6 cellular contexts compared by ENCODE assay signal in the genomic region with DNA sequence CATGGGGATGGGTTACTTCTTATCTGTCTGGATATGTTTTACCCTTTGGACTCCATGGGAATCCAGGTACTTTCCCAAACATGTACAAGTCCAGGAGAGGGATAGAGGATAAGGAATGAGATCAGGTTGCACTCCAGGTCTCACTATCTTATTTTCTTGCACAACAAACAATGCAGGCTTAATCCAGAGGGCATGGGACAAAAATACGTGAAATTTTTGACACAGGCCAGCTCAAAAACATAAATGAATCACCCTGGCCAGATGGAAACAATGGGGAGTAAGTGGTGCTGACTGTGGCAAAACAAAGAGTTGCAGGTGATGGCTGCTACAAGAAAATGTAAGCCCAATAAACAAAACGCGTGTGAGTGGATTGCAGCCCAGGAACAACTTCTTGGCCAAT.
"Had no signal": no experiment of that assay in that cellular context is flagged by ENCODE, and none has a peak within 500 bp of the region (broad histone marks: within the 10 kb centered on the region; RNA-seq: fewer than 3 reads in every experiment).

No MANE protein-coding gene starts in this region.

- DNase-seq: H9, HCEC 1CT, IMR-90, KG1 had no signal

- H3K4me3 ChIP-seq: GM23338, K562 had no signal
